ENCODE assay signal across 3 cellular contexts in the genomic region with DNA sequence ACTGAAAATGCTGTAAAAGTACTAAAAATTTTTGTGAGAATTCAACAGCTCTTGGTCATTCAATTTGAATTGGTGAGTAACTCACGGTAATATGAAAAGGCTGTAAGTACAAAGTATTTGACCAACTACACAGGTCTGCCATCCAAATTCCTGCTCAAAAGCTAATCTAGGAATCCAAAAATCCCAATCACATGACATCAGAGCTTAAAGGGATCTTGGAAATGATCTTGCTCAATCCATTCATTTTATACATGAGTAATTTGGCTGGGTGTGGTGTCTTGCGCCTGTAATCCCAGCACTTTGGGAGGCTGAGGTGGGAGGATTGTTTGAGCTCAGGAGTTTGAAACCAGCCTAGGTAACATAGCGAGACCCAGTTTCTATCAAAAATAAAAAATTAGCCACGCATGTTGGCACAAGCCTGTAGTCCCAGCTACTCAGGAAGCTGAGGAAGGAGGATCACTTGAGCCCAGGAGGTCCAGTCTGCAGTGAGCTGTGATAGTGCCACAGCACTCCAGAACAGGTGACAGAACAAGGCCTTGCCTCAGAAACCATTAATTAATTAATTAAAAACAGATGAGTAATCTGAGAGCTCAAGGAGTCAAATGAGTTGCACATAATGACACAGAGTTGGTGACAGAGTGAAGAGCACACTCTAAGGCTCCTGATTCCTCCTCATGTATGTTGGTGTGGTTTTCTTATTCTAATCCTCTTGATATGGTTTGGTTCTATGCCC.
TF ChIP-seq lines count a peak whose summit lies in the region.

No MANE protein-coding gene starts in this region.

TF ChIP-seq in A549, 52 proteins besides CTCF, POLR2A, EP300 and RAD21:
- TF ChIP-seq CEBPB (IDR thresholded peaks at IDR 0.05) (peak in 1 of 2 experiments; percentile 48; a peak in 1 of 4 replicates), ZC3H11A (IDR thresholded peaks at IDR 0.05) (no peak), HOXB13 (CRISPR knock-in tag; IDR thresholded peaks at IDR 0.05; ENCODE audit: low read depth) (no peak), FOSL2 (IDR thresholded peaks at IDR 0.05) (no peak), FOSL2 (CRISPR knock-in tag; IDR thresholded peaks at IDR 0.05) (peak; percentile 23), HOXA7 (CRISPR knock-in tag; IDR thresholded peaks at IDR 0.05) (no peak)
- TF ChIP-seq, protein P1, sequence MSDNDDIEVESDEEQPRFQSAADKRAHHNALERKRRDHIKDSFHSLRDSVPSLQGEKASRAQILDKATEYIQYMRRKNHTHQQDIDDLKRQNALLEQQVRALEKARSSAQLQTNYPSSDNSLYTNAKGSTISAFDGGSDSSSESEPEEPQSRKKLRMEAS (IDR thresholded peaks at IDR 0.05), result no peak
- TF ChIP-seq, protein P2, sequence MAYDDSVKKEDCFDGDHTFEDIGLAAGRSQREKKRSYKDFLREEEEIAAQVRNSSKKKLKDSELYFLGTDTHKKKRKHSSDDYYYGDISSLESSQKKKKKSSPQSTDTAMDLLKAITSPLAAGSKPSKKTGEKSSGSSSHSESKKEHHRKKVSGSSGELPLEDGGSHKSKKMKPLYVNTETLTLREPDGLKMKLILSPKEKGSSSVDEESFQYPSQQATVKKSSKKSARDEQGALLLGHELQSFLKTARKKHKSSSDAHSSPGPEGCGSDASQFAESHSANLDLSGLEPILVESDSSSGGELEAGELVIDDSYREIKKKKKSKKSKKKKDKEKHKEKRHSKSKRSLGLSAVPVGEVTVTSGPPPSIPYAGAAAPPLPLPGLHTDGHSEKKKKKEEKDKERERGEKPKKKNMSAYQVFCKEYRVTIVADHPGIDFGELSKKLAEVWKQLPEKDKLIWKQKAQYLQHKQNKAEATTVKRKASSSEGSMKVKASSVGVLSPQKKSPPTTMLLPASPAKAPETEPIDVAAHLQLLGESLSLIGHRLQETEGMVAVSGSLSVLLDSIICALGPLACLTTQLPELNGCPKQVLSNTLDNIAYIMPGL (CRISPR knock-in tag; IDR thresholded peaks at IDR 0.05; ENCODE audit: borderline replicate concordance), result no peak

TF ChIP-seq in HCT116, 20 proteins besides CTCF, POLR2A, EP300 and RAD21:
- no peak for TF ChIP-seq YY1 (IDR thresholded peaks at IDR 0.05; ENCODE audit: extremely low read depth, insufficient replicate concordance, low read depth, low read length)
- no peak for TF ChIP-seq FOSL1 (IDR thresholded peaks at IDR 0.05; ENCODE audit: low read depth)
- TF ChIP-seq, protein P1 (IDR thresholded peaks at IDR 0.05), result no peak
- no peak for TF ChIP-seq ZFX (IDR thresholded peaks at IDR 0.05)
- no peak for TF ChIP-seq CEBPB (IDR thresholded peaks at IDR 0.05; ENCODE audit: low read depth)
- TF ChIP-seq CBX3 (IDR thresholded peaks at IDR 0.05; ENCODE audit: low read depth), result no peak
- no peak for TF ChIP-seq EZH2 (IDR thresholded peaks at IDR 0.05)
- no peak for TF ChIP-seq EZH2phosphoT487 (IDR thresholded peaks at IDR 0.05; ENCODE audit: borderline replicate concordance)

TF ChIP-seq in K562, 482 proteins besides CTCF, POLR2A, EP300 and RAD21:
- TF ChIP-seq DACH1 (IDR thresholded peaks at IDR 0.05; ENCODE audit: partially characterized antibody) (peak; percentile 31), TARDBP (IDR thresholded peaks at IDR 0.05) (no peak)
